1 cellular context compared by ENCODE assay signal in genomic region chr5:119327018-119327417, GRCh38.
TF ChIP-seq lines count a peak whose summit lies in the region.

No MANE protein-coding gene starts in this region.

TF ChIP-seq in PFSK-1, 5 proteins besides CTCF, POLR2A, EP300 and RAD21 (continued from another document):
- no peak for TF ChIP-seq REST (IDR thresholded peaks at IDR 0.05; ENCODE audit: insufficient read depth in 1 of 2, low read depth in 2 of 2, low read length in 2 of 2)
